32 cellular contexts compared by ENCODE assay signal in the genomic region with DNA sequence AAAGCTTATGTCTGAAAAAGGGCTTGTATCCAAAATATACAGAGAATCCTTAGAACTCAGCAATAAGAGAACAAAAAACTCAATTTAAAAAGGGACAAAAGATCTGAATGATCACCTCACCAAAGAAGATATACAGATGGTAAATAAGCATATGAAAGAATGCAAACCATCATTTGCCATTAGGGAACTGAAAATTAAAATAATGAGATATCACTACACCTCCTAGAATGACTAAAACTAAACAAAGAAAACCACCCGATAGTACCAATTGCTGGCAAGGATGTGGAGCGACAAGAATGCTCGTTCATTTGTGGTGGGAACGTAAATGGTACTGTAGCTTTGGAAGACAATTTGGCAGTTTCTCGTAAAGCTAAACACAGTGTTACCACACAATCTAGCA.
"Had no signal": no experiment of that assay in that cellular context is flagged by ENCODE, and none has a peak within 500 bp of the region (broad histone marks: within the 10 kb centered on the region; RNA-seq: fewer than 3 reads in every experiment).

No MANE protein-coding gene starts in this region.

- H3K27me3 ChIP-seq: foreskin keratinocyte, gastrocnemius medialis had no signal

- ATAC-seq: activated CD4-positive, alpha-beta T cell treated with anti-CD3 and anti-CD28 coated beads for 36 hours; activated CD8-positive, alpha-beta memory T cell treated with anti-CD3 and anti-CD28 coated beads, Interleukin-2, amount 10 ng/mL, durations not matched to agents 7 days and 5 days; activated CD8-positive, alpha-beta T cell treated with anti-CD3 and anti-CD28 coated beads, Interleukin-2, amount 10 ng/mL, durations not matched to agents 7 days and 5 days; esophagus mucosa; foreskin keratinocyte; gastrocnemius medialis; heart left ventricle had no signal

- H3K9me3 Mint-ChIP-seq: activated CD4-positive, alpha-beta memory T cell treated with anti-CD3 and anti-CD28 coated beads for 36 hours; activated CD4-positive, alpha-beta T cell treated with anti-CD3 and anti-CD28 coated beads, Interleukin-2, amount 10 ng/mL, durations not matched to agents 24 days and 14 days; activated naive CD4-positive, alpha-beta T cell treated with anti-CD3 and anti-CD28 coated beads for 36 hours; activated T-helper 1 cell treated with anti-CD3 and anti-CD28 coated beads, Interleukin-12 subunit alpha, Interleukin-12 subunit beta, Interleukin-2, Interleukin-4 antibody, amounts not matched to agents 30 ng/mL and 10 ng/mL and 1 ng/mL, durations not matched to agents 14 hours and 24 hours and 36 hours; activated T-helper 2 cell treated with anti-CD3 and anti-CD28 coated beads, Interferon-gamma antibody, Interleukin-2, Interleukin-4, amounts not matched to agents 10 μg/mL and 5 μg/mL and 100 μg/mL, durations not matched to agents 14 hours and 24 hours and 36 hours; central memory CD8-positive, alpha-beta T cell; dendritic cell treated with granulocyte-macrophage colony-stimulating factor and Interleukin-4, amounts not matched to agents 40 ng/mL and 50 ng/mL, for 4 days; endodermal cell had no signal

- DNase-seq: activated CD4-positive, alpha-beta memory T cell treated with anti-CD3 and anti-CD28 coated beads for 36 hours; activated CD4-positive, alpha-beta T cell treated with anti-CD3 and anti-CD28 coated beads for 36 hours; activated CD4-positive, alpha-beta T cell treated with anti-CD3 and anti-CD28 coated beads, Interleukin-2, amount 10 ng/mL, durations not matched to agents 24 days and 14 days; activated CD4-positive, CD25-positive, alpha-beta regulatory T cell; activated CD4-positive, CD25-positive, alpha-beta regulatory T cell treated with anti-CD3 and anti-CD28 coated beads, Interleukin-2, amount 50 U/mL, for 72 hours; activated CD8-positive, alpha-beta memory T cell treated with anti-CD3 and anti-CD28 coated beads, Interleukin-2, amount 10 ng/mL, durations not matched to agents 7 days and 5 days; activated CD8-positive, alpha-beta memory T cell treated with anti-CD3 and anti-CD28 coated beads, Interleukin-2, amount 50 U/mL, for 4 hours; activated CD8-positive, alpha-beta T cell treated with anti-CD3 and anti-CD28 coated beads, Interleukin-2, amount 10 ng/mL, durations not matched to agents 7 days and 5 days; activated effector memory CD4-positive, alpha-beta T cell treated with anti-CD3 and anti-CD28 coated beads, Interleukin-2, amount 50 U/mL, for 16 hours; activated naive CD4-positive, alpha-beta T cell treated with anti-CD3 and anti-CD28 coated beads for 36 hours; activated T-cell treated with anti-CD3 and anti-CD28 coated beads, Interleukin-2, amount 50 U/mL, for 1 hour; activated T-cell treated with anti-CD3 and anti-CD28 coated beads, Interleukin-2, amount 50 U/mL, for 48 hours; amniotic stem cell; anterior cingulate cortex; brain microvascular endothelial cell; dorsolateral prefrontal cortex; effector memory CD4-positive, alpha-beta T cell; endodermal cell; foreskin keratinocyte; gastrocnemius medialis; glutamatergic neuron; heart left ventricle; T-helper 2 cell had no signal

- H3K36me3 Mint-ChIP-seq: activated CD4-positive, alpha-beta memory T cell treated with anti-CD3 and anti-CD28 coated beads for 36 hours; activated CD8-positive, alpha-beta memory T cell treated with anti-CD3 and anti-CD28 coated beads, Interleukin-2, amount 10 ng/mL, durations not matched to agents 7 days and 5 days; activated naive CD8-positive, alpha-beta T cell had no signal

- H3K4me1 Mint-ChIP-seq: activated CD4-positive, alpha-beta T cell treated with anti-CD3 and anti-CD28 coated beads for 36 hours; central memory CD8-positive, alpha-beta T cell; endodermal cell had no signal

- FAIRE-seq: astrocyte, bronchial epithelial cell had no signal

- H3K27ac Mint-ChIP-seq: activated CD4-positive, alpha-beta memory T cell treated with anti-CD3 and anti-CD28 coated beads for 36 hours; activated CD4-positive, alpha-beta T cell treated with anti-CD3 and anti-CD28 coated beads for 36 hours; activated CD4-positive, alpha-beta T cell treated with anti-CD3 and anti-CD28 coated beads, Interleukin-2, amount 10 ng/mL, durations not matched to agents 24 days and 14 days; activated CD8-positive, alpha-beta memory T cell treated with anti-CD3 and anti-CD28 coated beads, Interleukin-2, amount 10 ng/mL, durations not matched to agents 7 days and 5 days; activated CD8-positive, alpha-beta T cell treated with anti-CD3 and anti-CD28 coated beads, Interleukin-2, amount 10 ng/mL, durations not matched to agents 7 days and 5 days; activated naive CD4-positive, alpha-beta T cell treated with anti-CD3 and anti-CD28 coated beads for 36 hours; activated naive CD8-positive, alpha-beta T cell; activated T-helper 1 cell treated with anti-CD3 and anti-CD28 coated beads, Interleukin-12 subunit alpha, Interleukin-12 subunit beta, Interleukin-2, Interleukin-4 antibody, amounts not matched to agents 30 ng/mL and 10 ng/mL and 1 ng/mL, durations not matched to agents 14 hours and 24 hours and 36 hours; activated T-helper 2 cell treated with anti-CD3 and anti-CD28 coated beads, Interferon-gamma antibody, Interleukin-2, Interleukin-4, amounts not matched to agents 10 μg/mL and 5 μg/mL and 100 μg/mL, durations not matched to agents 14 hours and 24 hours and 36 hours; dendritic cell treated with granulocyte-macrophage colony-stimulating factor and Interleukin-4, amounts not matched to agents 40 ng/mL and 50 ng/mL, for 4 days; endodermal cell had no signal

- H3K27ac ChIP-seq: brain microvascular endothelial cell, coronary artery, dorsolateral prefrontal cortex, foreskin keratinocyte, gastrocnemius medialis, heart left ventricle had no signal

- H3K4me1 ChIP-seq: foreskin keratinocyte, gastrocnemius medialis, heart left ventricle had no signal

- H3K4me3 Mint-ChIP-seq: activated CD4-positive, alpha-beta memory T cell treated with anti-CD3 and anti-CD28 coated beads for 36 hours; activated CD4-positive, alpha-beta T cell treated with anti-CD3 and anti-CD28 coated beads for 36 hours; activated CD4-positive, alpha-beta T cell treated with anti-CD3 and anti-CD28 coated beads, Interleukin-2, amount 10 ng/mL, durations not matched to agents 24 days and 14 days; activated CD8-positive, alpha-beta memory T cell treated with anti-CD3 and anti-CD28 coated beads, Interleukin-2, amount 10 ng/mL, durations not matched to agents 7 days and 5 days; activated CD8-positive, alpha-beta T cell treated with anti-CD3 and anti-CD28 coated beads, Interleukin-2, amount 10 ng/mL, durations not matched to agents 7 days and 5 days; activated naive CD4-positive, alpha-beta T cell treated with anti-CD3 and anti-CD28 coated beads for 36 hours; activated naive CD8-positive, alpha-beta T cell; activated T-helper 1 cell treated with anti-CD3 and anti-CD28 coated beads, Interleukin-12 subunit alpha, Interleukin-12 subunit beta, Interleukin-2, Interleukin-4 antibody, amounts not matched to agents 30 ng/mL and 10 ng/mL and 1 ng/mL, durations not matched to agents 14 hours and 24 hours and 36 hours; central memory CD8-positive, alpha-beta T cell; dendritic cell treated with granulocyte-macrophage colony-stimulating factor and Interleukin-4, amounts not matched to agents 40 ng/mL and 50 ng/mL, for 4 days; endodermal cell had no signal

- H3K4me3 ChIP-seq: coronary artery, dorsolateral prefrontal cortex, gastrocnemius medialis, heart left ventricle had no signal

- H3K36me3 ChIP-seq: brain microvascular endothelial cell, gastrocnemius medialis, heart left ventricle had no signal

- H3K9me3 ChIP-seq: gastrocnemius medialis, heart left ventricle had no signal
